Comparison of ENCODE assay signal across 40 cellular contexts in the genomic region with DNA sequence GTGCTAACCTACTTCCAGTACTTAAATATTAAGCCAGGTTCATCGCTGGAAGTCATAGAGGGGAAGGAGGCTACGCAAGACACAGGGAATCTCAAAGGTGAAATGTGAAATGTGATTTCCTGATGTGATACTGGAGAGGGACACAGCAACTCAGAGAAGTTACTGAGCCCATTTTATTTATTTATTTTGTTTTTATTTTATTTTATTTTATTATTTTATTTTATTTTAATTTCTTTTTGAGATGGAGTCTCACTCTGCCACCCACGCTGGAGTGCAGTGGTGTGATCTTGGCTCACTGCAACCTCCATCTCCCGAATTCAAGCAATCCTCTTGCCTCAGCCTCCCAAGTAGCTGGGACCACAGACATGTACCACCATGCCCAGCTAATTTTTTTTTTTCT. TPM values are rescaled to one million over a fixed set of nuclear protein-coding genes. Genes with fewer than 3 reads are reported as not detected.
"Had no signal": no experiment of that assay in that cellular context is flagged by ENCODE, and none has a peak within 500 bp of the region (broad histone marks: within the 10 kb centered on the region; RNA-seq: fewer than 3 reads in every experiment).

No MANE protein-coding gene starts in this region.

- H3K27me3 Mint-ChIP-seq: activated naive CD4-positive, alpha-beta T cell treated with anti-CD3 and anti-CD28 coated beads, Interleukin-2, amount 50 U/mL, for 24 hours; brain; T-cell had no signal

- DNase-seq: activated CD4-positive, alpha-beta memory T cell treated with anti-CD3 and anti-CD28 coated beads, Interleukin-2, amount 10 ng/mL, durations not matched to agents 7 days and 5 days; activated CD4-positive, alpha-beta T cell treated with anti-CD3 and anti-CD28 coated beads for 1 hour; activated CD4-positive, alpha-beta T cell treated with anti-CD3 and anti-CD28 coated beads for 36 hours; activated CD4-positive, alpha-beta T cell treated with anti-CD3 and anti-CD28 coated beads for 48 hours; activated CD4-positive, alpha-beta T cell treated with anti-CD3 and anti-CD28 coated beads, Interleukin-2, amount 10 ng/mL, durations not matched to agents 7 days and 5 days; activated CD4-positive, alpha-beta T cell treated with anti-CD3 and anti-CD28 coated beads, Interleukin-2, amount 50 U/mL, for 48 hours; activated CD4-positive, CD25-positive, alpha-beta regulatory T cell; activated CD8-positive, alpha-beta memory T cell treated with anti-CD3 and anti-CD28 coated beads for 24 hours; activated CD8-positive, alpha-beta memory T cell treated with anti-CD3 and anti-CD28 coated beads, Interleukin-2, amount 50 U/mL, for 4 hours; activated CD8-positive, alpha-beta T cell treated with anti-CD3 and anti-CD28 coated beads, Interleukin-2, amount 10 ng/mL, durations not matched to agents 7 days and 5 days; activated effector memory CD4-positive, alpha-beta T cell treated with Interleukin-2 at 50 U/mL for 16 hours; activated gamma-delta T cell; activated naive CD4-positive, alpha-beta T cell; activated naive CD4-positive, alpha-beta T cell treated with anti-CD3 and anti-CD28 coated beads, Interleukin-2, amount 10 ng/mL, durations not matched to agents 7 days and 5 days; activated naive CD8-positive, alpha-beta T cell treated with anti-CD3 and anti-CD28 coated beads, Interleukin-2, amount 10 ng/mL, durations not matched to agents 7 days and 5 days; activated naive CD8-positive, alpha-beta T cell treated with anti-CD3 and anti-CD28 coated beads, Interleukin-2, amount 50 U/mL, for 24 hours; activated T-cell treated with anti-CD3 and anti-CD28 coated beads for 4 hours; activated T-cell treated with anti-CD3 and anti-CD28 coated beads, Interleukin-2, amount 50 U/mL, for 1 hour; activated T-cell treated with anti-CD3 and anti-CD28 coated beads, Interleukin-2, amount 50 U/mL, for 4 hours; activated T-cell treated with anti-CD3 and anti-CD28 coated beads, Interleukin-2, amount 50 U/mL, for 72 hours; amygdala; anterior cingulate cortex; caudate nucleus; cerebellar nuclear complex; T-cell; T-helper 17 cell; T-helper 9 cell had no signal

- H3K4me1 Mint-ChIP-seq: activated naive CD4-positive, alpha-beta T cell treated with anti-CD3 and anti-CD28 coated beads, Interleukin-2, amount 50 U/mL, for 24 hours; activated naive CD8-positive, alpha-beta T cell treated with anti-CD3 and anti-CD28 coated beads, Interleukin-2, amount 10 ng/mL, durations not matched to agents 7 days and 5 days; brain had no signal

- H3K36me3 Mint-ChIP-seq: activated naive CD4-positive, alpha-beta T cell treated with anti-CD3 and anti-CD28 coated beads, Interleukin-2, amount 10 ng/mL, durations not matched to agents 7 days and 5 days; activated naive CD4-positive, alpha-beta T cell treated with anti-CD3 and anti-CD28 coated beads, Interleukin-2, amount 50 U/mL, for 24 hours; activated naive CD8-positive, alpha-beta T cell; activated naive CD8-positive, alpha-beta T cell treated with anti-CD3 and anti-CD28 coated beads, Interleukin-2, amount 10 ng/mL, durations not matched to agents 7 days and 5 days; brain; T-cell had no signal

- H3K4me3 Mint-ChIP-seq: activated CD4-positive, alpha-beta memory T cell treated with anti-CD3 and anti-CD28 coated beads, Interleukin-2, amount 10 ng/mL, durations not matched to agents 7 days and 5 days; activated CD4-positive, alpha-beta T cell treated with anti-CD3 and anti-CD28 coated beads for 36 hours; activated CD4-positive, alpha-beta T cell treated with anti-CD3 and anti-CD28 coated beads, Interleukin-2, amount 10 ng/mL, durations not matched to agents 7 days and 5 days; activated CD8-positive, alpha-beta T cell treated with anti-CD3 and anti-CD28 coated beads, Interleukin-2, amount 10 ng/mL, durations not matched to agents 7 days and 5 days; activated naive CD4-positive, alpha-beta T cell treated with anti-CD3 and anti-CD28 coated beads, Interleukin-2, amount 10 ng/mL, durations not matched to agents 7 days and 5 days; activated naive CD4-positive, alpha-beta T cell treated with anti-CD3 and anti-CD28 coated beads, Interleukin-2, amount 50 U/mL, for 24 hours; activated naive CD8-positive, alpha-beta T cell; activated naive CD8-positive, alpha-beta T cell treated with anti-CD3 and anti-CD28 coated beads, Interleukin-2, amount 10 ng/mL, durations not matched to agents 7 days and 5 days; activated naive CD8-positive, alpha-beta T cell treated with anti-CD3 and anti-CD28 coated beads, Interleukin-2, amount 50 U/mL, for 24 hours; activated T-cell treated with anti-CD3 and anti-CD28 coated beads, Interleukin-2, amount 50 U/mL, for 4 hours; activated T-cell treated with anti-CD3 and anti-CD28 coated beads, Interleukin-2, amount 50 U/mL, for 72 hours; activated T-helper 1 cell treated with anti-CD3 and anti-CD28 coated beads, Interleukin-12 subunit alpha, Interleukin-12 subunit beta, Interleukin-2, Interleukin-4 antibody, amounts not matched to agents 30 ng/mL and 10 ng/mL and 1 ng/mL, durations not matched to agents 14 hours and 24 hours and 36 hours; brain; central memory CD8-positive, alpha-beta T cell; T-cell; T-helper 17 cell had no signal

- H3K4me3 ChIP-seq: ascending aorta, cardiac muscle cell had no signal

- H3K27ac ChIP-seq: ascending aorta, cardiac muscle cell, VCaP had no signal

- H3K9me3 ChIP-seq: ascending aorta had no signal

- H3K27ac Mint-ChIP-seq: activated CD4-positive, alpha-beta memory T cell treated with anti-CD3 and anti-CD28 coated beads, Interleukin-2, amount 10 ng/mL, durations not matched to agents 7 days and 5 days; activated CD4-positive, alpha-beta T cell treated with anti-CD3 and anti-CD28 coated beads for 36 hours; activated CD4-positive, alpha-beta T cell treated with anti-CD3 and anti-CD28 coated beads, Interleukin-2, amount 10 ng/mL, durations not matched to agents 7 days and 5 days; activated CD8-positive, alpha-beta T cell treated with anti-CD3 and anti-CD28 coated beads, Interleukin-2, amount 10 ng/mL, durations not matched to agents 7 days and 5 days; activated naive CD4-positive, alpha-beta T cell treated with anti-CD3 and anti-CD28 coated beads, Interleukin-2, amount 10 ng/mL, durations not matched to agents 7 days and 5 days; activated naive CD4-positive, alpha-beta T cell treated with anti-CD3 and anti-CD28 coated beads, Interleukin-2, amount 50 U/mL, for 24 hours; activated naive CD8-positive, alpha-beta T cell; activated naive CD8-positive, alpha-beta T cell treated with anti-CD3 and anti-CD28 coated beads, Interleukin-2, amount 10 ng/mL, durations not matched to agents 7 days and 5 days; activated naive CD8-positive, alpha-beta T cell treated with anti-CD3 and anti-CD28 coated beads, Interleukin-2, amount 50 U/mL, for 24 hours; activated T-cell treated with anti-CD3 and anti-CD28 coated beads, Interleukin-2, amount 50 U/mL, for 72 hours; activated T-helper 1 cell treated with anti-CD3 and anti-CD28 coated beads, Interleukin-12 subunit alpha, Interleukin-12 subunit beta, Interleukin-2, Interleukin-4 antibody, amounts not matched to agents 30 ng/mL and 10 ng/mL and 1 ng/mL, durations not matched to agents 14 hours and 24 hours and 36 hours; activated T-helper 2 cell treated with anti-CD3 and anti-CD28 coated beads, Interferon-gamma antibody, Interleukin-2, Interleukin-4, amounts not matched to agents 10 μg/mL and 5 μg/mL and 100 μg/mL, durations not matched to agents 14 hours and 24 hours and 36 hours; brain; T-cell; T-helper 17 cell had no signal

- ATAC-seq: activated CD4-positive, alpha-beta T cell treated with anti-CD3 and anti-CD28 coated beads for 36 hours; activated CD8-positive, alpha-beta T cell treated with anti-CD3 and anti-CD28 coated beads, Interleukin-2, amount 10 ng/mL, durations not matched to agents 7 days and 5 days; activated naive CD8-positive, alpha-beta T cell treated with anti-CD3 and anti-CD28 coated beads, Interleukin-2, amount 50 U/mL, for 24 hours; activated T-cell treated with anti-CD3 and anti-CD28 coated beads, Interleukin-2, amount 50 U/mL, for 4 hours; activated T-cell treated with anti-CD3 and anti-CD28 coated beads, Interleukin-2, amount 50 U/mL, for 72 hours; T-cell; T-helper 17 cell had no signal

- H3K4me1 ChIP-seq: ascending aorta had no signal

- H3K36me3 ChIP-seq: ascending aorta, cardiac muscle cell had no signal

- H3K9me3 Mint-ChIP-seq: activated CD4-positive, alpha-beta memory T cell treated with anti-CD3 and anti-CD28 coated beads, Interleukin-2, amount 10 ng/mL, durations not matched to agents 7 days and 5 days; activated CD4-positive, alpha-beta T cell treated with anti-CD3 and anti-CD28 coated beads, Interleukin-2, amount 10 ng/mL, durations not matched to agents 7 days and 5 days; activated naive CD4-positive, alpha-beta T cell treated with anti-CD3 and anti-CD28 coated beads, Interleukin-2, amount 10 ng/mL, durations not matched to agents 7 days and 5 days; activated naive CD4-positive, alpha-beta T cell treated with anti-CD3 and anti-CD28 coated beads, Interleukin-2, amount 50 U/mL, for 24 hours; activated naive CD8-positive, alpha-beta T cell treated with anti-CD3 and anti-CD28 coated beads, Interleukin-2, amount 10 ng/mL, durations not matched to agents 7 days and 5 days; activated naive CD8-positive, alpha-beta T cell treated with anti-CD3 and anti-CD28 coated beads, Interleukin-2, amount 50 U/mL, for 24 hours; activated T-cell treated with anti-CD3 and anti-CD28 coated beads, Interleukin-2, amount 50 U/mL, for 4 hours; activated T-cell treated with anti-CD3 and anti-CD28 coated beads, Interleukin-2, amount 50 U/mL, for 72 hours; activated T-helper 1 cell treated with anti-CD3 and anti-CD28 coated beads, Interleukin-12 subunit alpha, Interleukin-12 subunit beta, Interleukin-2, Interleukin-4 antibody, amounts not matched to agents 30 ng/mL and 10 ng/mL and 1 ng/mL, durations not matched to agents 14 hours and 24 hours and 36 hours; activated T-helper 2 cell treated with anti-CD3 and anti-CD28 coated beads, Interferon-gamma antibody, Interleukin-2, Interleukin-4, amounts not matched to agents 10 μg/mL and 5 μg/mL and 100 μg/mL, durations not matched to agents 14 hours and 24 hours and 36 hours; brain; central memory CD8-positive, alpha-beta T cell; T-cell had no signal

- H3K27me3 ChIP-seq: ascending aorta, cardiac muscle cell had no signal

RNA-seq across cellular contexts. Expression of gene CLRN2, which starts 19.7 kb away (rescaled TPM):
- total RNA-seq: activated CD4-positive, alpha-beta memory T cell treated with anti-CD3 and anti-CD28 coated beads, Interleukin-2, amount 10 ng/mL, durations not matched to agents 7 days and 5 days; activated CD4-positive, alpha-beta T cell treated with anti-CD3 and anti-CD28 coated beads for 36 hours; activated CD4-positive, alpha-beta T cell treated with anti-CD3 and anti-CD28 coated beads, Interleukin-2, amount 10 ng/mL, durations not matched to agents 7 days and 5 days; activated CD8-positive, alpha-beta T cell treated with anti-CD3 and anti-CD28 coated beads, Interleukin-2, amount 10 ng/mL, durations not matched to agents 7 days and 5 days; activated naive CD8-positive, alpha-beta T cell treated with anti-CD3 and anti-CD28 coated beads, Interleukin-2, amount 10 ng/mL, durations not matched to agents 7 days and 5 days; activated T-cell treated with anti-CD3 and anti-CD28 coated beads, Interleukin-2, amount 50 U/mL, for 4 hours; activated T-cell treated with anti-CD3 and anti-CD28 coated beads, Interleukin-2, amount 50 U/mL, for 72 hours; activated T-helper 1 cell treated with anti-CD3 and anti-CD28 coated beads, Interleukin-12 subunit alpha, Interleukin-12 subunit beta, Interleukin-2, Interleukin-4 antibody, amounts not matched to agents 30 ng/mL and 10 ng/mL and 1 ng/mL, durations not matched to agents 14 hours and 24 hours and 36 hours; activated T-helper 2 cell treated with anti-CD3 and anti-CD28 coated beads, Interferon-gamma antibody, Interleukin-2, Interleukin-4, amounts not matched to agents 10 μg/mL and 5 μg/mL and 100 μg/mL, durations not matched to agents 14 hours and 24 hours and 36 hours; ascending aorta; bronchial epithelial cell; cardiac muscle cell; chondrocyte; T-cell; T-helper 1 cell treated with Interleukin-12 subunit alpha and Interleukin-12 subunit beta and Interleukin-4 antibody, amounts not matched to agents 30 ng/mL and 1 ng/mL, for 36 hours; T-helper 17 cell; T-helper 2 cell treated with Interferon-gamma antibody and Interleukin-4, amounts not matched to agents 100 ng/mL and 5 ng/mL, for 36 hours had no signal
